ENCODE assay signal across 13 cellular contexts in genomic region chr1:42929434-42930177, GRCh38. TPM values are rescaled to one million over a fixed set of nuclear protein-coding genes. Genes with fewer than 3 reads are reported as not detected.
A peak's percentile ranks its signal among the peaks of the same experiment; 100 is the strongest.
DNase-seq lines count a peak whose midpoint lies in the region; ATAC-seq and TF ChIP-seq lines count a peak whose summit lies in the region.
"Had no signal": no experiment of that assay in that cellular context is flagged by ENCODE, and none has a peak within 500 bp of the region (broad histone marks: within the 10 kb centered on the region; RNA-seq: fewer than 3 reads in every experiment).

No MANE protein-coding gene starts in this region.

- H3K4me1 Mint-ChIP-seq in activated T-helper 17 cell treated with anti-CD3 and anti-CD28 coated beads, Interleukin-2, amount 50 U/mL, for 72 hours, result peaks cover 46% of the 10 kb centered on the region
- peaks cover 62 to 83% (median 75%) of the 10 kb centered on the region in 3 donors for H3K4me1 Mint-ChIP-seq in naive B cell

- peak overlapping the region; percentile 90 for H3K4me2 ChIP-seq in BLaER1

- no peak for ATAC-seq in activated T-helper 17 cell treated with anti-CD3 and anti-CD28 coated beads, Interleukin-2, amount 50 U/mL, for 72 hours (replicated peaks)
- ATAC-seq in naive B cell (ENCODE audit: low read depth in 2 of 2), result no peak

- peaks cover 95% of the 10 kb centered on the region for H3K4me1 ChIP-seq in BLaER1

- peaks cover 73% of the 10 kb centered on the region for H3K36me3 ChIP-seq in BLaER1

- H3K27ac Mint-ChIP-seq in activated T-helper 17 cell treated with anti-CD3 and anti-CD28 coated beads, Interleukin-2, amount 50 U/mL, for 72 hours, result peak overlapping the region; percentile 89
- H3K27ac Mint-ChIP-seq in naive B cell, result peak overlapping the region; percentile 58 to 98 (median 77)

- H3K27ac ChIP-seq in BLaER1, result peak overlapping the region; percentile 81
- H3K27ac ChIP-seq: GM23248, sigmoid colon had no signal

- DNase-seq in GM13976 (ENCODE audit: low spot score), result peak; percentile 13
- DNase-seq in naive B cell, result no peak
- DNase-seq in globus pallidus (ENCODE audit: low spot score), result no peak
- DNase-seq in cerebellar nuclear complex (lab: John Stamatoyannopoulos, UW), result no peak
- DNase-seq in AML-193 (lab: John Stamatoyannopoulos, UW), result no peak
- DNase-seq in SIG-M5 (lab: John Stamatoyannopoulos, UW), result no peak
- DNase-seq: C1 segment of cervical spinal cord, GM23248, midbrain, sigmoid colon, SW 1271 had no signal

- no peaks in the 10 kb centered on the region for H3K27me3 Mint-ChIP-seq in activated T-helper 17 cell treated with anti-CD3 and anti-CD28 coated beads, Interleukin-2, amount 50 U/mL, for 72 hours
- H3K27me3 Mint-ChIP-seq in naive B cell, result no peaks in the 10 kb centered on the region

- no peaks in the 10 kb centered on the region for H3K9me3 Mint-ChIP-seq in activated T-helper 17 cell treated with anti-CD3 and anti-CD28 coated beads, Interleukin-2, amount 50 U/mL, for 72 hours
- no peaks in the 10 kb centered on the region for H3K9me3 Mint-ChIP-seq in naive B cell

- H3K4me3 Mint-ChIP-seq in activated T-helper 17 cell treated with anti-CD3 and anti-CD28 coated beads, Interleukin-2, amount 50 U/mL, for 72 hours, result peak overlapping the region; percentile 69
- peak overlapping the region in 4 of 8 donors; percentile 29 to 48 (median 40) for H3K4me3 Mint-ChIP-seq in naive B cell

- H3K36me3 Mint-ChIP-seq in activated T-helper 17 cell treated with anti-CD3 and anti-CD28 coated beads, Interleukin-2, amount 50 U/mL, for 72 hours (ENCODE audit: low read depth), result peaks cover 100% of the 10 kb centered on the region
- peaks cover 18 to 25% of the 10 kb centered on the region in 2 donors for H3K36me3 Mint-ChIP-seq in naive B cell

- H4K20me1 ChIP-seq in BLaER1, result peaks cover 56% of the 10 kb centered on the region

- TF ChIP-seq CTCF in GM13976 (IDR thresholded peaks at IDR 0.05; ENCODE audit: borderline replicate concordance, control extremely low read depth, extremely low read depth, insufficient read depth, missing control alignments), result no peak

- in situ Hi-C loops in GM13976 (cut with MboI; ENCODE audit: low sequenced_read_pairs, unreplicated experiment), result no loop called here

- H3K27me3 ChIP-seq in BLaER1, result no peaks in the 10 kb centered on the region
- H3K27me3 ChIP-seq: sigmoid colon had no signal

- peak overlapping the region; percentile 39; the same call in 1 of the 2 replicates for H3K9ac ChIP-seq in BLaER1
- H3K9ac ChIP-seq: GM23248 had no signal

- H3K9me3 ChIP-seq in BLaER1, result no peaks in the 10 kb centered on the region
- H3K9me3 ChIP-seq: sigmoid colon had no signal

- H3K4me3 ChIP-seq in BLaER1, result peak overlapping the region; percentile 49
- H3K4me3 ChIP-seq: GM23248, sigmoid colon had no signal

RNA-seq across cellular contexts. Expression of gene SLC2A1, which starts 29.1 kb away (rescaled TPM):
- total RNA-seq in activated T-helper 17 cell treated with anti-CD3 and anti-CD28 coated beads, Interleukin-2, amount 50 U/mL, for 72 hours, result 100 to 1,000 TPM; 217 to 280 TPM
- polyA plus RNA-seq in naive B cell (ENCODE audit: low read depth in 6 of 6), result 100 to 1,000 TPM in 1 of 6 donors, 10 to 100 TPM in 5; 58.4 to 125 (median 89.7) TPM
